In the genomic region with DNA sequence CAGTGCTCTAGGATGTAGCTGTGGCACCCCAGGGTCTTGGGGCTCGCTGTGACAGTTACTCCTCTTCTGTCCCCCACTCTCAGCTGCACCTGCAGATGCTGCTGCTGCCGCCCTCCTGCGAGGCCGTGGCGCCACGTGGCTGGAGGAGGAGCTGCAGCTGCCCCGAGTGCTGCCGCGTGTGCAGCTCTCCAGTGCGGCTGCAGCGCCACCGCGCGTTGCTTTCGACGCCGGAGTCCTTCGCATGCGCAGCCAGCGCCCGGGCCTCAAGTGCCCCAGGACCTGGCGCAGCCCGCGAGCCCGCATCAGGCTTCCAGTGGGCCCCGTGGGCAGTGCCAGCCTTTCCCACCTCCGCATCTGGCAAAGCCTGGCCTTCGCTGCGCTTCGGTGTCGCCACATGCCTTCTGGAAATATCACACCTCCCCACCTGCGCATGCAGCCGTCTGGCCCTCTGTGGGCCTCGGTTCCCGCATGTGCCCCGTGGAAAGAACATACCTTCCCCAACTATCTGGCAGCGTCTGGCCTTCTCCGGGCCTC, we compare ENCODE assay signal across 8 cellular contexts. TPM values are rescaled to one million over a fixed set of nuclear protein-coding genes. Genes with fewer than 3 reads are reported as not detected.
DNase-seq lines count a peak whose midpoint lies in the region; ATAC-seq, FAIRE-seq and TF ChIP-seq lines count a peak whose summit lies in the region.

No MANE protein-coding gene starts in this region.

- H3K9me3 Mint-ChIP-seq in CD14-positive monocyte (peaks cover 0 to 7% (median 3%) of the 10 kb centered on the region in 7 donors), astrocyte (ENCODE audit: unreplicated experiment) (no peaks in the 10 kb centered on the region)

- no peaks in the 10 kb centered on the region for H3K9me3 ChIP-seq in HEK293 (ENCODE audit: control insufficient read depth, insufficient read depth, low read depth, low read length)
- H3K9me3 ChIP-seq in SU-DHL-6 (ENCODE audit: insufficient read depth, low read length) = no peaks in the 10 kb centered on the region
- no peaks in the 10 kb centered on the region for H3K9me3 ChIP-seq in astrocyte (ENCODE audit: insufficient read depth, low read depth, low read length)
- no peaks in the 10 kb centered on the region for H3K9me3 ChIP-seq in skeletal muscle satellite cell (replicated peaks; ENCODE audit: low read length)

- no peak for ATAC-seq in GM18498 (IDR thresholded peaks at IDR 0.05; ENCODE audit: unreplicated experiment)

- H3K79me2 ChIP-seq in SU-DHL-6 (ENCODE audit: insufficient read depth, low read length) (peaks cover 38% of the 10 kb centered on the region), astrocyte (ENCODE audit: insufficient read depth, low read length) (peaks cover 70% of the 10 kb centered on the region)

- no peaks in the 10 kb centered on the region for H3K9me2 ChIP-seq in SU-DHL-6 (replicated peaks; ENCODE audit: insufficient read depth, low read length)

- H3K4me3 Mint-ChIP-seq in CD14-positive monocyte (peak overlapping the region; percentile 84 to 88), astrocyte (ENCODE audit: unreplicated experiment) (peak overlapping the region; percentile 84)

- peak overlapping the region; percentile 46 to 89 (median 71) for H3K27ac Mint-ChIP-seq in CD14-positive monocyte
- H3K27ac Mint-ChIP-seq in astrocyte (ENCODE audit: unreplicated experiment) = peak overlapping the region; percentile 84

- H3K9ac ChIP-seq in SU-DHL-6 (ENCODE audit: low read length) (peak overlapping the region; percentile 98), astrocyte (ENCODE audit: low read length) (peak overlapping the region; percentile 92), skeletal muscle satellite cell (ENCODE audit: low read depth, low read length) (peak overlapping the region; percentile 90)

- H3K36me3 ChIP-seq in HEK293 (ENCODE audit: control insufficient read depth in 2 of 2, insufficient read depth in 1 of 2, low read length in 2 of 2) (peaks cover 8 to 19% of the 10 kb centered on the region in 2 experiments; a peak in 2 of 3 replicates), SU-DHL-6 (ENCODE audit: low read length) (no peaks in the 10 kb centered on the region; the same call in 1 of the 2 replicates), astrocyte (ENCODE audit: insufficient read depth, low read length) (peaks cover 4% of the 10 kb centered on the region), skeletal muscle satellite cell (ENCODE audit: insufficient read depth, low read length) (peaks cover 7% of the 10 kb centered on the region)

- H4K20me1 ChIP-seq in SU-DHL-6 (ENCODE audit: low read depth, low read length) (no peaks in the 10 kb centered on the region), astrocyte (ENCODE audit: insufficient read depth, low read length) (peaks cover 22% of the 10 kb centered on the region)

- H3K4me2 ChIP-seq in SU-DHL-6 (ENCODE audit: low read depth, low read length, poor library complexity, severe bottlenecking) (peak overlapping the region; percentile 71), astrocyte (ENCODE audit: low read length) (peak overlapping the region; percentile 100), skeletal muscle satellite cell (ENCODE audit: low read length) (peak overlapping the region; percentile 92)

- H3F3A ChIP-seq in SU-DHL-6 (ENCODE audit: insufficient read depth) = peaks cover 36% of the 10 kb centered on the region

- H3K4me1 ChIP-seq in HEK293 (ENCODE audit: control insufficient read depth, insufficient read depth, low read length) = peaks cover 32% of the 10 kb centered on the region
- H3K4me1 ChIP-seq in astrocyte (ENCODE audit: insufficient read depth, low read length) = peaks cover 45% of the 10 kb centered on the region
- peaks cover 46% of the 10 kb centered on the region for H3K4me1 ChIP-seq in skeletal muscle satellite cell (ENCODE audit: control insufficient read depth, insufficient read depth, low read length)

- POLR2A ChIA-PET in HEK293 (lab: Yijun Ruan, JAX) = interaction anchor here (1.0 kb wide), 1 partner anchor 178 kb away, joined by 3 read pairs; a partner anchor contains a TSS

- H3K4me3 ChIP-seq in HEK293 (ENCODE audit: low read depth, low read length) (peak overlapping the region; percentile 61), SU-DHL-6 (ENCODE audit: insufficient read depth, low read length, poor library complexity, severe bottlenecking) (peak overlapping the region; percentile 99), astrocyte (ENCODE audit: insufficient read depth, low read depth, low read length) (peak overlapping the region; percentile 76), skeletal muscle satellite cell (ENCODE audit: low read length) (peak overlapping the region; percentile 94)

- TF ChIP-seq CTCF in CD14-positive monocyte (IDR thresholded peaks at IDR 0.05) (peak; percentile 67), HEK293 (tag by site-specific recombination; IDR thresholded peaks at IDR 0.05) (no peak), SU-DHL-6 (IDR thresholded peaks at IDR 0.05; ENCODE audit: insufficient read depth, low read length, poor library complexity, severe bottlenecking) (no peak), astrocyte (IDR thresholded peaks at IDR 0.05; ENCODE audit: insufficient read depth, low read depth, low read length) (peak; percentile 28)

- no peak for FAIRE-seq in astrocyte (lab: Jason Lieb, UNC)

- peaks cover 72% of the 10 kb centered on the region for H3K4me1 Mint-ChIP-seq in CD14-positive monocyte
- peaks cover 28% of the 10 kb centered on the region for H3K4me1 Mint-ChIP-seq in astrocyte (ENCODE audit: low read depth, unreplicated experiment)

- H3K36me3 Mint-ChIP-seq in CD14-positive monocyte (peaks cover 19% of the 10 kb centered on the region in 2 donors), astrocyte (ENCODE audit: low read depth, unreplicated experiment) (peaks cover 7% of the 10 kb centered on the region)

- H2AFZ ChIP-seq in SU-DHL-6 (ENCODE audit: low read depth, low read length, severe bottlenecking) (no peak overlapping the region), astrocyte (ENCODE audit: low read depth, low read length) (peak overlapping the region; percentile 70)

- intact Hi-C loops in CD14-positive monocyte (cut with micrococcal nuclease) = loop anchor here in 1 of 2 donors (5.0 kb wide), 1 partner anchor 33 kb away; a partner anchor contains a TSS

- CTCF ChIA-PET in HEK293 (lab: Yijun Ruan, JAX) = interaction anchor here (1.0 to 1.3 kb wide), 2 partner anchors 14 to 16 kb away, joined by 4 to 8 read pairs; a partner anchor contains a TSS

- H3K27me3 ChIP-seq in SU-DHL-6 (ENCODE audit: low read length) = no peaks in the 10 kb centered on the region
- no peaks in the 10 kb centered on the region for H3K27me3 ChIP-seq in astrocyte (ENCODE audit: insufficient read depth, low read length)
- H3K27me3 ChIP-seq in skeletal muscle satellite cell (ENCODE audit: control insufficient read depth, insufficient read depth, low read length) = no peaks in the 10 kb centered on the region

- H3K27ac ChIP-seq in HEK293 (ENCODE audit: extremely low read depth, low read depth, low read length) (peak overlapping the region; percentile 96), SU-DHL-6 (ENCODE audit: low read depth, low read length) (peak overlapping the region; percentile 90), astrocyte (ENCODE audit: low read depth, low read length) (peak overlapping the region; percentile 71)

- H3K27me3 Mint-ChIP-seq in CD14-positive monocyte (ENCODE audit: low read depth in 3 of 3) (peaks cover 4 to 20% (median 20%) of the 10 kb centered on the region in 3 donors), astrocyte (ENCODE audit: low read depth, unreplicated experiment) (no peaks in the 10 kb centered on the region)

- no peak for DNase-seq in CD14-positive monocyte (ENCODE audit: low spot score)
- DNase-seq in astrocyte (ENCODE audit: low read depth) = peak; percentile 61
- peak in 39 of 51 donors; percentile 12 to 73 (median 47) for DNase-seq in hypothalamus (lab: John Stamatoyannopoulos, UW)
- DNase-seq in middle frontal gyrus (ENCODE audit: extremely low spot score, low spot score) = no peak

TF ChIP-seq in HEK293, 187 proteins besides CTCF, POLR2A, EP300 and RAD21 (continues in another document):
- TF ChIP-seq ZNF391 (tag by site-specific recombination; IDR thresholded peaks at IDR 0.05; ENCODE audit: borderline replicate concordance, low read depth) = no peak
- TF ChIP-seq ZNF416 (tag by site-specific recombination; IDR thresholded peaks at IDR 0.05) = no peak
- no peak for TF ChIP-seq ZNF155 (tag by site-specific recombination; IDR thresholded peaks at IDR 0.05)
- no peak for TF ChIP-seq OSR2 (tag by site-specific recombination; IDR thresholded peaks at IDR 0.05)
- no peak for TF ChIP-seq KLF9 (tag by site-specific recombination; IDR thresholded peaks at IDR 0.05; ENCODE audit: low read depth)
- TF ChIP-seq ZNF585B (tag by site-specific recombination; IDR thresholded peaks at IDR 0.05) = no peak

RNA-seq across cellular contexts. Expression of a gene that starts 0.7 kb away (rescaled TPM):
- polyA plus RNA-seq in CD14-positive monocyte = 10 to 100 TPM in 1 of 2 donors, 1 to 10 TPM in 1; 9.7 to 10.7 TPM
- total RNA-seq in astrocyte = 35.8 and 36.6 TPM in 2 replicates
- total RNA-seq in skeletal muscle satellite cell (2012; rRNA removed) = 1.7 and 2.0 TPM in 2 replicates

RNA-seq across cellular contexts. Expression of a gene that starts 3.3 kb away (rescaled TPM):
- polyA plus RNA-seq in CD14-positive monocyte = 10 to 100 TPM; 29.4 to 31.6 TPM
- total RNA-seq in astrocyte = 28.4 and 30.0 TPM in 2 replicates
- 14.2 and 14.4 TPM in 2 replicates for total RNA-seq in skeletal muscle satellite cell (2012; rRNA removed)

RNA-seq across cellular contexts. Expression of a gene that starts 7.9 kb away (rescaled TPM):
- polyA plus RNA-seq in CD14-positive monocyte = 1 to 10 TPM in 1 of 2 donors, under 1 TPM in 1; 0.74 to 1.2 TPM
- 12.2 and 12.8 TPM in 2 replicates for total RNA-seq in astrocyte
- total RNA-seq in skeletal muscle satellite cell (2012; rRNA removed) = 5.1 and 6.8 TPM in 2 replicates

RNA-seq across cellular contexts. Expression of a gene that starts 14.7 kb away (rescaled TPM):
- polyA plus RNA-seq in CD14-positive monocyte = 1 to 10 TPM; 5.3 to 5.4 TPM
- 183 and 194 TPM in 2 replicates for total RNA-seq in astrocyte
- 120 and 132 TPM in 2 replicates for total RNA-seq in skeletal muscle satellite cell (2012; rRNA removed)

RNA-seq across cellular contexts. Expression of a gene that starts 15.7 kb away (rescaled TPM):
- polyA plus RNA-seq in CD14-positive monocyte = 1 to 10 TPM; 1.5 to 2.4 TPM
- 5.0 and 5.3 TPM in 2 replicates for total RNA-seq in astrocyte
- 3.0 and 4.2 TPM in 2 replicates for total RNA-seq in skeletal muscle satellite cell (2012; rRNA removed)

Comparison
In these comparisons a context has a peak if more than half of its experiments do, and no peak if none do; other contexts are left out.
1. DNase-seq: peak in astrocyte (single experiment) and hypothalamus (39 of 51); none in CD14-positive monocyte (single experiment) and middle frontal gyrus (single experiment).
2. CTCF ChIP-seq: peak in CD14-positive monocyte (single experiment) and astrocyte (single experiment); none in HEK293 (single experiment) and SU-DHL-6 (single experiment).
3. Peak in every context shown above with its lines, with median percentiles within 50 percentile points of each other: H3K27ac ChIP-seq, H3K4me3 ChIP-seq, H3K4me2 ChIP-seq and H3K9ac ChIP-seq.